ENCODE assay signal across 1 cellular context in the genomic region with DNA sequence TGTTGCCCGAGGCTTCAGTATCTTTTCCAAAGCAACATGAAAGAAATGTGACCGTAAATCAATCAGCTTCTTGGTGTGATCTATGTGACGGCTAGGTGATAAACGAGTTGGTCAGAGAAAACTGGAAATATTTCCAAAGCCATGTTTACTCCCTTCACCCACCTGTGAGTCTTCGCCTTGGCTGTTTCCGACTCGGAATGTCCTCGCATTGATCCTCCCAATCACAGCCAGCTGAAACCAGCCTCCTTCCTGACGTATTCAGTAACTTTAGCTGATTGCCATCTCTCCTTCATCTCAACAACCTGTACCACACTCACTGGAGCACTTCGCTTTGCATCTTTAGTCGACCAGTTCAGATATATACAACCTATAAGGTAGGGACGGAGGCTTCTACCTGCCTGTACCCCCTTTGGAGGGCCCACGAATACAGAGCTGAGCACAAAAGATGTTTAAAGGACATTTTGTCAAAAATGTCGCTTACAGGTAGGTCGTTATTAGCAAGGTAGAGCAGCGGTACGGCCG.
TF ChIP-seq lines count a peak whose summit lies in the region.

No MANE protein-coding gene starts in this region.

TF ChIP-seq in H1, 55 proteins besides CTCF, POLR2A, EP300 and RAD21:
- TF ChIP-seq CTBP2 (IDR thresholded peaks at IDR 0.05; ENCODE audit: borderline replicate concordance, insufficient read depth, insufficient read length, low read length) (no peak), SIN3A (conservative IDR thresholded peaks at IDR 0.05 in 1 of 2, IDR thresholded peaks at IDR 0.05 in 1 of 2; ENCODE audit: low read depth in 1 of 2, low read length in 2 of 2) (peak; percentile 65 to 77; a peak in 2 of 4 replicates), HDAC2 (IDR thresholded peaks at IDR 0.05; ENCODE audit: borderline replicate concordance in 1 of 2, low read depth in 2 of 2, low read length in 2 of 2) (no peak)
